ENCODE assay signal across 9 cellular contexts in the genomic region with DNA sequence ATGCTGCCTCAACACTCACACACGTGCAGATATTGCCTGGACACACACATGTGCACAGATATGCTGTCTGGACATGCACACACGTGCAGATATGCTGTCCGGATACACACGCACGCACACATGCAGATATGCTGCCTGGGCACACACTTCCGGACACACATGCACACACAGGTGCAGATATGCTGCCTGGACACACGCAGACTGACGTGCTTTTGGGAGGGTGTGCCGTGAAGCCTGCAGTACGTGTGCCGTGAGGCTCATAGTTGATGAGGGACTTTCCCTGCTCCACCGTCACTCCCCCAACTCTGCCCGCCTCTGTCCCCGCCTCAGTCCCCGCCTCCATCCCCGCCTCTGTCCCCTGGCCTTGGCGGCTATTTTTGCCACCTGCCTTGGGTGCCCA. TPM values are rescaled to one million over a fixed set of nuclear protein-coding genes. Genes with fewer than 3 reads are reported as not detected.
DNase-seq lines count a peak whose midpoint lies in the region; ATAC-seq and TF ChIP-seq lines count a peak whose summit lies in the region.
"Had no signal": no experiment of that assay in that cellular context is flagged by ENCODE, and none has a peak within 500 bp of the region (broad histone marks: within the 10 kb centered on the region; RNA-seq: fewer than 3 reads in every experiment).

No MANE protein-coding gene starts in this region.

- TF ChIP-seq CTCF in osteoblast (IDR thresholded peaks at IDR 0.05; ENCODE audit: extremely low read depth, low read depth, low read length), result no peak

- no peaks in the 10 kb centered on the region for H3K36me3 Mint-ChIP-seq in IgD-negative memory B cell
- H3K36me3 Mint-ChIP-seq in activated naive CD8-positive, alpha-beta T cell treated with anti-CD3 and anti-CD28 coated beads, Interleukin-2, amount 10 ng/mL, durations not matched to agents 7 days and 5 days, result peaks cover 4% of the 10 kb centered on the region

- H3K36me3 ChIP-seq in osteoblast (ENCODE audit: insufficient read depth, low read length), result peaks cover 8% of the 10 kb centered on the region
- H3K36me3 ChIP-seq: neutrophil had no signal

- no peak overlapping the region for H3K4me3 ChIP-seq in osteoblast (ENCODE audit: insufficient read depth, low read length)

- H3K27me3 ChIP-seq in osteoblast (ENCODE audit: insufficient read depth, low read length), result no peaks in the 10 kb centered on the region
- H3K27me3 ChIP-seq: neutrophil had no signal

- DNase-seq in DMS53 (lab: John Stamatoyannopoulos, UW) (peak; percentile 89), osteoblast (ENCODE audit: insufficient read length, low spot score, missing footprints) (no peak), SHP77 treated with DMSO at 0.1 percent for 48 hours (lab: John Stamatoyannopoulos, UW) (no peak)
- DNase-seq in activated naive CD8-positive, alpha-beta T cell treated with anti-CD3 and anti-CD28 coated beads, Interleukin-2, amount 10 ng/mL, durations not matched to agents 7 days and 5 days, result no peak
- peak in 2 of 3 donors; percentile 45 to 49 for DNase-seq in stimulated activated CD4-positive, alpha-beta T cell treated with anti-CD3 and anti-CD28 coated beads, Interleukin-12 subunit alpha, Interleukin-12 subunit beta, amount 100 ng/mL, for 48 hours (ENCODE audit: low read depth in 2 of 3, low spot score in 1 of 3)
- no peak for DNase-seq in effector CD8-positive, alpha-beta T cell (lab: John Stamatoyannopoulos, UW)

- no peaks in the 10 kb centered on the region for H3K9me3 Mint-ChIP-seq in IgD-negative memory B cell
- no peaks in the 10 kb centered on the region for H3K9me3 Mint-ChIP-seq in activated naive CD8-positive, alpha-beta T cell treated with anti-CD3 and anti-CD28 coated beads, Interleukin-2, amount 10 ng/mL, durations not matched to agents 7 days and 5 days

- no peaks in the 10 kb centered on the region for H3K79me2 ChIP-seq in osteoblast (ENCODE audit: insufficient read depth, low read length)

- H2AFZ ChIP-seq in osteoblast (ENCODE audit: low read length), result no peak overlapping the region

- no peaks in the 10 kb centered on the region for H3K4me1 ChIP-seq in osteoblast (ENCODE audit: insufficient read depth, low read length)

- peaks cover 6% of the 10 kb centered on the region for H4K20me1 ChIP-seq in osteoblast (ENCODE audit: insufficient read depth, low read length)

- POLR2A ChIA-PET in activated naive CD8-positive, alpha-beta T cell treated with anti-CD3 and anti-CD28 coated beads, Interleukin-2, amount 10 ng/mL, durations not matched to agents 7 days and 5 days (lab: Charles Lee), result no interaction called here

- H3K4me1 Mint-ChIP-seq in IgD-negative memory B cell, result peaks cover 0 to 14% (median 11%) of the 10 kb centered on the region in 3 donors
- peaks cover 2% of the 10 kb centered on the region for H3K4me1 Mint-ChIP-seq in activated naive CD8-positive, alpha-beta T cell treated with anti-CD3 and anti-CD28 coated beads, Interleukin-2, amount 10 ng/mL, durations not matched to agents 7 days and 5 days

- no peak overlapping the region for H3K27ac ChIP-seq in osteoblast (ENCODE audit: low read depth, low read length)
- H3K27ac ChIP-seq: neutrophil had no signal

- H3K27me3 Mint-ChIP-seq in IgD-negative memory B cell, result no peaks in the 10 kb centered on the region
- H3K27me3 Mint-ChIP-seq in activated naive CD8-positive, alpha-beta T cell treated with anti-CD3 and anti-CD28 coated beads, Interleukin-2, amount 10 ng/mL, durations not matched to agents 7 days and 5 days, result no peaks in the 10 kb centered on the region

- ATAC-seq in GM19467 (IDR thresholded peaks at IDR 0.05; ENCODE audit: unreplicated experiment), result peak; percentile 42
- ATAC-seq in activated naive CD8-positive, alpha-beta T cell treated with anti-CD3 and anti-CD28 coated beads, Interleukin-2, amount 10 ng/mL, durations not matched to agents 7 days and 5 days (ENCODE audit: low read depth), result peak; percentile 53

- peak overlapping the region in 3 of 4 donors; percentile 3 to 86 (median 78) for H3K4me3 Mint-ChIP-seq in IgD-negative memory B cell
- no peak overlapping the region for H3K4me3 Mint-ChIP-seq in activated naive CD8-positive, alpha-beta T cell treated with anti-CD3 and anti-CD28 coated beads, Interleukin-2, amount 10 ng/mL, durations not matched to agents 7 days and 5 days

- H3K9me3 ChIP-seq in osteoblast (ENCODE audit: low read depth, low read length), result no peaks in the 10 kb centered on the region
- H3K9me3 ChIP-seq: neutrophil had no signal

- H3K4me2 ChIP-seq in osteoblast (ENCODE audit: insufficient read depth, low read length), result no peak overlapping the region

- H3K27ac Mint-ChIP-seq in IgD-negative memory B cell, result peak overlapping the region; percentile 57 to 85 (median 64)
- H3K27ac Mint-ChIP-seq in activated naive CD8-positive, alpha-beta T cell treated with anti-CD3 and anti-CD28 coated beads, Interleukin-2, amount 10 ng/mL, durations not matched to agents 7 days and 5 days, result no peak overlapping the region

RNA-seq across cellular contexts. Expression of a gene that starts 14.7 kb away (rescaled TPM):
- 0.93 TPM for polyA plus RNA-seq in IgD-negative memory B cell
- 10 to 100 TPM; 15.5 to 19.1 TPM for total RNA-seq in activated naive CD8-positive, alpha-beta T cell treated with anti-CD3 and anti-CD28 coated beads, Interleukin-2, amount 10 ng/mL, durations not matched to agents 7 days and 5 days
- 29.2 and 30.8 TPM in 2 replicates for total RNA-seq in osteoblast

RNA-seq across cellular contexts. Expression of a gene that starts 32.9 kb away (rescaled TPM):
- polyA plus RNA-seq in IgD-negative memory B cell, result 0.70 TPM
- under 1 TPM; 0.25 to 0.65 TPM for total RNA-seq in activated naive CD8-positive, alpha-beta T cell treated with anti-CD3 and anti-CD28 coated beads, Interleukin-2, amount 10 ng/mL, durations not matched to agents 7 days and 5 days
- 0.36 and 0.59 TPM in 2 replicates for total RNA-seq in osteoblast

RNA-seq across cellular contexts. Expression of a gene that starts 39.3 kb away (rescaled TPM):
- 8.5 TPM for polyA plus RNA-seq in IgD-negative memory B cell
- total RNA-seq in activated naive CD8-positive, alpha-beta T cell treated with anti-CD3 and anti-CD28 coated beads, Interleukin-2, amount 10 ng/mL, durations not matched to agents 7 days and 5 days, result 10 to 100 TPM; 37.5 to 38.7 TPM
- total RNA-seq in osteoblast, result 23.0 and 26.4 TPM in 2 replicates

RNA-seq across cellular contexts. Expression of a gene that starts 52.7 kb away (rescaled TPM):
- 3.5 TPM for polyA plus RNA-seq in IgD-negative memory B cell
- 10 to 100 TPM; 31.3 to 32.4 TPM for total RNA-seq in activated naive CD8-positive, alpha-beta T cell treated with anti-CD3 and anti-CD28 coated beads, Interleukin-2, amount 10 ng/mL, durations not matched to agents 7 days and 5 days
- 10.3 and 15.2 TPM in 2 replicates for total RNA-seq in osteoblast

Comparison
In these comparisons a context has a peak if more than half of its experiments do, and no peak if none do; other contexts are left out.
1. DNase-seq: peak in DMS53 (single experiment) and stimulated activated CD4-positive, alpha-beta T cell treated with anti-CD3 and anti-CD28 coated beads, Interleukin-12 subunit alpha, Interleukin-12 subunit beta, amount 100 ng/mL, for 48 hours (2 of 3); none in activated naive CD8-positive, alpha-beta T cell treated with anti-CD3 and anti-CD28 coated beads, Interleukin-2, amount 10 ng/mL, durations not matched to agents 7 days and 5 days (single experiment), osteoblast (single experiment), effector CD8-positive, alpha-beta T cell (single experiment) and SHP77 treated with DMSO at 0.1 percent for 48 hours (single experiment).